Comparison of ENCODE assay signal across 9 cellular contexts in the genomic region with DNA sequence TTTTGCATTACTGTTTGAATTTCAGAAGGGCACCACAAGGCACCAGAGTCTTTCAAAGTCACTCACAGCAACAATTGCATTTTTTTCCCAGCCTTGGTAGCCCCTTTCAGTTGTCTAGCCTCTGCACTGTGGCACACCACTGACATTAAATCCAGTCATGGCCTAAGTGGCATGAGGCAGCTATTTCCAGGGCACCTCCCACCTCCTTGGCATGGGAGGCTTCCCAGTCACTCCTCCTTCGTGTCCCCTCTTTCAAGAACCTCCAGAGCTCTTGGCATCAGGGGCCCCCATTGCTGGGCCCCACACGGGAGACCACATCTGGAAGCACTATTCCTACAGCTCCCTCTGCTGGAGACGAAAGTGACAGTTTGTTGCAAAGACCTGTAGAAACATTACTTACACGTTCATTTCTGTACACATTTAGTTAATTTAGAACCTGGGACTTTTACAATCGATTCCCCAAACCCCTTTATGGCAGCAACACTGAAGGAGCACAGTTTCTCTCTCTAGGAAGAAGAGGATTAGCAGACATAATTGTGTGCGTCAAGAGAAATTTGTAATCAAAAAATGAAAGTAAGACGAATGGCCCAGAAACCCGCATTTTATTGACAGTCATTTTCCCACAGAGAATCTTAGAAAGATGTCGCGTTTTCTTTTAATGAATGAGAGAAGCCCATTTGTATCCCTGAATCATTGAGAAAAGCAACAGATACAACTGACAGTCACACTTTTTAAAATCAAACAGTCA. TPM values are rescaled to one million over a fixed set of nuclear protein-coding genes. Genes with fewer than 3 reads are reported as not detected.
DNase-seq lines count a peak whose midpoint lies in the region; ATAC-seq, FAIRE-seq and TF ChIP-seq lines count a peak whose summit lies in the region.
"Had no signal": no experiment of that assay in that cellular context is flagged by ENCODE, and none has a peak within 500 bp of the region (broad histone marks: within the 10 kb centered on the region; RNA-seq: fewer than 3 reads in every experiment).

No MANE protein-coding gene starts in this region.

- CTCF ChIA-PET in GM12878 (lab: Yijun Ruan, JAX) = interaction anchor here (1.0 to 1.4 kb wide), 6 partner anchors 8 to 232 kb away, joined by 3 to 9 read pairs (median 4); partner anchors contain the start of genes RNF207 and RPL22

- H3K4me1 Mint-ChIP-seq in nephron progenitor cell = peaks cover 15% of the 10 kb centered on the region

- H3K9ac ChIP-seq in GM12878 (ENCODE audit: control insufficient read depth, insufficient read depth, low read length) = no peak overlapping the region

- POLR2A ChIA-PET in GM12878 (lab: Charles Lee) = no interaction called here

- TF ChIP-seq POLR2A in GM12878 (IDR thresholded peaks at IDR 0.05; ENCODE audit: low read depth, low read length) = peak; percentile 44; the same call in 1 of the 2 replicates

- no peak overlapping the region for H3K4me2 ChIP-seq in GM12878 (ENCODE audit: control insufficient read depth, insufficient read depth)

- ATAC-seq in GM12878 (peak; percentile 32; the same call in 1 of the 3 replicates), HG03135 (IDR thresholded peaks at IDR 0.05; ENCODE audit: unreplicated experiment) (no peak), HG03521 (IDR thresholded peaks at IDR 0.05; ENCODE audit: unreplicated experiment) (no peak)

- no peak overlapping the region for H3K27ac Mint-ChIP-seq in nephron progenitor cell
- H3K27ac Mint-ChIP-seq: activated B cell treated with CpG ODN at 0.5 μM for 24 hours had no signal

- TF ChIP-seq CTCF in GM12878 (IDR thresholded peaks at IDR 0.05 in 2 of 3, conservative IDR thresholded peaks at IDR 0.05 in 1 of 3; ENCODE audit: control insufficient read depth in 2 of 3, extremely low read depth in 1 of 3, insufficient read depth in 1 of 3, low read depth in 3 of 3, low read length in 3 of 3) (peak; percentile 37 to 53 (median 45); a peak in 5 of 6 replicates), nephron progenitor cell (IDR thresholded peaks at IDR 0.05) (peak; percentile 49)

- no peaks in the 10 kb centered on the region for H3K9me3 ChIP-seq in GM12878 (replicated peaks; ENCODE audit: control insufficient read depth, insufficient read depth, low read length)

- H3K4me3 ChIP-seq in GM12878 = no peak overlapping the region

- H3K36me3 Mint-ChIP-seq in nephron progenitor cell (ENCODE audit: low read depth) = peaks cover 56% of the 10 kb centered on the region

- FAIRE-seq in GM12878 (lab: Jason Lieb, UNC) (no peak), urothelium cell line (lab: Jason Lieb, UNC) (no peak)

- no peaks in the 10 kb centered on the region; a peak in 1 of 4 replicates for H3K27me3 ChIP-seq in GM12878 (replicated peaks in 1 of 2; ENCODE audit: control insufficient read depth in 2 of 2, insufficient read depth in 2 of 2, low read length in 1 of 2)

- WGBS in GM12878 (ENCODE audit: insufficient coverage, insufficient replicate concordance, low lambda C conversion rate, missing lambda C conversion rate) = 64% methylated on average over 10 of the region's 10 CpGs

- intact Hi-C loops in GM12878 (cut with micrococcal nuclease; ENCODE audit: unreplicated experiment) = no loop called here

- H3K9me3 Mint-ChIP-seq in nephron progenitor cell = peaks cover 3% of the 10 kb centered on the region
- H3K9me3 Mint-ChIP-seq: activated B cell treated with CpG ODN at 0.5 μM for 24 hours had no signal

- H3K36me3 ChIP-seq in GM12878 (ENCODE audit: control insufficient read depth in 2 of 2, insufficient read depth in 2 of 2, low read length in 1 of 2) = peaks cover 11 to 32% of the 10 kb centered on the region in 2 experiments

- SMC1A ChIA-PET in GM12878 (lab: Charles Lee; ENCODE audit: uncharacterized antibody, unreplicated experiment) = interaction anchor here (1.0 kb wide), 1 partner anchor 75 kb away, joined by 3 read pairs; no protein-coding TSS in a partner anchor

- peak; percentile 76 for DNase-seq in NCI-H510A treated with DMSO at 0.1 percent for 48 hours (lab: John Stamatoyannopoulos, UW)
- no peak for DNase-seq in NCI-H510A (lab: John Stamatoyannopoulos, UW)
- peak; percentile 45 for DNase-seq in M059J (ENCODE audit: low read depth)
- DNase-seq in GM12878 (ENCODE audit: low read depth, low spot score) = no peak
- no peak for DNase-seq in nephron progenitor cell
- DNase-seq in urothelium cell line (ENCODE audit: low spot score) = no peak
- DNase-seq: activated B cell treated with CpG ODN at 0.5 μM for 24 hours had no signal

- TF ChIP-seq EP300 in GM12878 (IDR thresholded peaks at IDR 0.05; ENCODE audit: borderline replicate concordance in 1 of 2, control insufficient read depth in 1 of 2, low read depth in 2 of 2, low read length in 2 of 2) = no peak

- H2AFZ ChIP-seq in GM12878 (ENCODE audit: control insufficient read depth, low read depth, low read length) = no peak overlapping the region

- TF ChIP-seq RAD21 in GM12878 (IDR thresholded peaks at IDR 0.05; ENCODE audit: insufficient read depth, low read depth, low read length) = peak; percentile 34; the same call in 1 of the 2 replicates

- RAD21 ChIA-PET in GM12878 (lab: Charles Lee; ENCODE audit: unreplicated experiment) = interaction anchor here (1.0 kb wide), 1 partner anchor 19 kb away, joined by 4 read pairs; no protein-coding TSS in a partner anchor

- H3K27ac ChIP-seq in GM12878 (ENCODE audit: control insufficient read depth, insufficient read depth) = no peak overlapping the region

- peaks cover 40% of the 10 kb centered on the region for H3K27me3 Mint-ChIP-seq in nephron progenitor cell (ENCODE audit: low read depth, poor library complexity)

- peaks cover 5% of the 10 kb centered on the region for H3K79me2 ChIP-seq in GM12878 (ENCODE audit: control insufficient read depth, insufficient read depth, low read length)

- no peaks in the 10 kb centered on the region for H3K4me1 ChIP-seq in GM12878 (ENCODE audit: control insufficient read depth, insufficient read depth, low read length)

- in situ Hi-C loops in GM12878 (cut with MboI) = no loop called here

- peaks cover 22% of the 10 kb centered on the region for H4K20me1 ChIP-seq in GM12878 (ENCODE audit: control insufficient read depth, insufficient read depth)

- no TSS peak for BruUV-seq in GM12878 (replicated peaks; lab: Mats Ljungman, UMichigan)

- no peak overlapping the region for H3K4me3 Mint-ChIP-seq in nephron progenitor cell
- H3K4me3 Mint-ChIP-seq: activated B cell treated with CpG ODN at 0.5 μM for 24 hours had no signal

RNA-seq across cellular contexts. Expression of gene CHD5, which starts 5.7 kb away (rescaled TPM):
- total RNA-seq in M059J (2014; rRNA removed; shearing (Covaris generic)) = 0.07 TPM in 1 of 2 replicates, not detected in the other
- total RNA-seq in GM12878 (2013; cell fraction: nucleolus; rRNA removed) = 1.2 and 2.4 TPM in 2 replicates
- total RNA-seq in GM12878 (2014; rRNA removed) = 0.05 and 0.06 TPM in 2 replicates
- total RNA-seq in GM12878 (2014; rRNA removed; fragmentation: Illumina TruSeq; extraction: Trizol) = 0.13 and 0.14 TPM in 2 replicates
- total RNA-seq in GM12878 (2021) = 0.19 and 0.49 TPM in 2 replicates
- polyA plus RNA-seq in GM12878 (2011; ENCODE audit: low read depth) = 0.05 TPM
- polyA plus RNA-seq in GM12878 (2011; rRNA removed) = 0.07 and 0.23 TPM in 2 replicates
- polyA plus RNA-seq in GM12878 (2011; cell fraction: cytosol; rRNA removed) = 0.12 and 0.17 TPM in 2 replicates
- 1.0 and 1.3 TPM in 2 replicates for polyA plus RNA-seq in GM12878 (2011; cell fraction: nucleus; rRNA removed)
- polyA plus RNA-seq in GM12878 (2012) = 0.15 and 0.34 TPM in 2 replicates
- polyA plus RNA-seq in GM12878 (2014; fragmentation: Illumina TruSeq; extraction: Trizol) = 0.05 and 0.09 TPM in 2 replicates
- polyA plus RNA-seq in GM12878 (2014; fragmentation: Nextera tagmentation; extraction: Ambion mirVana) = not detected
- 0.22 and 0.49 TPM in 2 replicates for polyA plus RNA-seq in GM12878 (2014; rRNA removed)
- under 1 TPM in 1 of 2 experiments, not detected in 1; 0.03 TPM for polyA plus RNA-seq in GM12878 (2016; fragmentation: Nextera tagmentation; extraction: Ambion mirVana)
- 0.22 and 0.26 TPM in 2 replicates for polyA minus RNA-seq in GM12878 (2011; rRNA and poly(A)+ RNA removed)
- not detected in 2 replicates for polyA minus RNA-seq in GM12878 (2011; cell fraction: cytosol; rRNA and poly(A)+ RNA removed)
- polyA minus RNA-seq in GM12878 (2011; cell fraction: nucleus; rRNA and poly(A)+ RNA removed) = 0.24 and 0.48 TPM in 2 replicates

RNA-seq across cellular contexts. Expression of gene RPL22, which starts 13.6 kb away (rescaled TPM):
- 135 and 162 TPM in 2 replicates for total RNA-seq in M059J (2014; rRNA removed; shearing (Covaris generic))
- total RNA-seq in GM12878 (2013; cell fraction: nucleolus; rRNA removed) = 78.4 and 86.2 TPM in 2 replicates
- total RNA-seq in GM12878 (2014; rRNA removed) (191 and 240 TPM in 2 replicates), GM12878 (2014; rRNA removed; fragmentation: Illumina TruSeq; extraction: Trizol) (435 and 466 TPM in 2 replicates), GM12878 (2021) (437 and 439 TPM in 2 replicates)
- 586 TPM for polyA plus RNA-seq in GM12878 (2011; ENCODE audit: low read depth)
- polyA plus RNA-seq in GM12878 (2011; rRNA removed) (424 and 754 TPM in 2 replicates), GM12878 (2014; fragmentation: Illumina TruSeq; extraction: Trizol) (479 and 560 TPM in 2 replicates), GM12878 (2014; fragmentation: Nextera tagmentation; extraction: Ambion mirVana) (100 to 1,000 TPM; 437 to 560 TPM), GM12878 (2014; rRNA removed) (295 and 340 TPM in 2 replicates), GM12878 (2016; fragmentation: Nextera tagmentation; extraction: Ambion mirVana) (100 to 1,000 TPM; 302 to 303 TPM)
- 89.5 and 93.5 TPM in 2 replicates for polyA plus RNA-seq in GM12878 (2011; cell fraction: cytosol; rRNA removed)
- 64.1 and 66.3 TPM in 2 replicates for polyA plus RNA-seq in GM12878 (2011; cell fraction: nucleus; rRNA removed)
- polyA plus RNA-seq in GM12878 (2012) = 1,465 and 2,074 TPM in 2 replicates
- polyA minus RNA-seq in GM12878 (2011; rRNA and poly(A)+ RNA removed) = 51.5 and 55.5 TPM in 2 replicates
- polyA minus RNA-seq in GM12878 (2011; cell fraction: cytosol; rRNA and poly(A)+ RNA removed) = 40.6 and 55.2 TPM in 2 replicates
- polyA minus RNA-seq in GM12878 (2011; cell fraction: nucleus; rRNA and poly(A)+ RNA removed) = 19.2 and 29.6 TPM in 2 replicates

RNA-seq across cellular contexts. Expression of gene RNF207, which starts 20.1 kb away (rescaled TPM):
- total RNA-seq in M059J (2014; rRNA removed; shearing (Covaris generic)) = 0.91 and 3.9 TPM in 2 replicates
- 499 and 514 TPM in 2 replicates for total RNA-seq in GM12878 (2013; cell fraction: nucleolus; rRNA removed)
- total RNA-seq in GM12878 (2014; rRNA removed) = 15.2 and 18.0 TPM in 2 replicates
- 7.8 and 8.9 TPM in 2 replicates for total RNA-seq in GM12878 (2014; rRNA removed; fragmentation: Illumina TruSeq; extraction: Trizol)
- total RNA-seq in GM12878 (2021) = 23.2 and 27.0 TPM in 2 replicates
- polyA plus RNA-seq in GM12878 (2011; ENCODE audit: low read depth) = 5.4 TPM
- polyA plus RNA-seq in GM12878 (2011; rRNA removed) = 17.2 and 36.4 TPM in 2 replicates
- 30.4 and 130 TPM in 2 replicates for polyA plus RNA-seq in GM12878 (2011; cell fraction: cytosol; rRNA removed)
- polyA plus RNA-seq in GM12878 (2011; cell fraction: nucleus; rRNA removed) = 329 and 490 TPM in 2 replicates
- 11.5 and 15.2 TPM in 2 replicates for polyA plus RNA-seq in GM12878 (2012)
- polyA plus RNA-seq in GM12878 (2014; fragmentation: Illumina TruSeq; extraction: Trizol) = 9.4 and 13.3 TPM in 2 replicates
- 1 to 10 TPM; 1.7 to 3.6 TPM for polyA plus RNA-seq in GM12878 (2014; fragmentation: Nextera tagmentation; extraction: Ambion mirVana)
- polyA plus RNA-seq in GM12878 (2014; rRNA removed) = 33.4 and 43.5 TPM in 2 replicates
- 10 to 100 TPM in 1 of 2 experiments, 1 to 10 TPM in 1; 8.6 to 12.8 TPM for polyA plus RNA-seq in GM12878 (2016; fragmentation: Nextera tagmentation; extraction: Ambion mirVana)
- polyA minus RNA-seq in GM12878 (2011; rRNA and poly(A)+ RNA removed) = 28.8 and 34.0 TPM in 2 replicates
- 8.2 and 12.4 TPM in 2 replicates for polyA minus RNA-seq in GM12878 (2011; cell fraction: cytosol; rRNA and poly(A)+ RNA removed)
- 78.3 and 123 TPM in 2 replicates for polyA minus RNA-seq in GM12878 (2011; cell fraction: nucleus; rRNA and poly(A)+ RNA removed)

RNA-seq across cellular contexts. Expression of gene ICMT, which starts 50.0 kb away (rescaled TPM):
- total RNA-seq in M059J (2014; rRNA removed; shearing (Covaris generic)) = 99.6 and 153 TPM in 2 replicates
- total RNA-seq in GM12878 (2013; cell fraction: nucleolus; rRNA removed) = 11.9 and 13.4 TPM in 2 replicates
- 50.8 and 52.2 TPM in 2 replicates for total RNA-seq in GM12878 (2014; rRNA removed)
- total RNA-seq in GM12878 (2014; rRNA removed; fragmentation: Illumina TruSeq; extraction: Trizol) = 33.9 and 37.4 TPM in 2 replicates
- total RNA-seq in GM12878 (2021) = 48.3 and 50.4 TPM in 2 replicates
- 23.4 TPM for polyA plus RNA-seq in GM12878 (2011; ENCODE audit: low read depth)
- 31.1 and 31.7 TPM in 2 replicates for polyA plus RNA-seq in GM12878 (2011; rRNA removed)
- polyA plus RNA-seq in GM12878 (2011; cell fraction: cytosol; rRNA removed) = 28.3 and 31.8 TPM in 2 replicates
- polyA plus RNA-seq in GM12878 (2011; cell fraction: nucleus; rRNA removed) = 12.1 and 15.0 TPM in 2 replicates
- polyA plus RNA-seq in GM12878 (2012) = 16.8 and 18.8 TPM in 2 replicates
- polyA plus RNA-seq in GM12878 (2014; fragmentation: Illumina TruSeq; extraction: Trizol) = 31.2 and 39.4 TPM in 2 replicates
- polyA plus RNA-seq in GM12878 (2014; fragmentation: Nextera tagmentation; extraction: Ambion mirVana) = 1 to 10 TPM; 3.8 to 5.5 TPM
- polyA plus RNA-seq in GM12878 (2014; rRNA removed) = 43.2 and 45.4 TPM in 2 replicates
- 10 to 100 TPM; 50.3 to 55.7 TPM for polyA plus RNA-seq in GM12878 (2016; fragmentation: Nextera tagmentation; extraction: Ambion mirVana)
- 30.7 and 36.5 TPM in 2 replicates for polyA minus RNA-seq in GM12878 (2011; rRNA and poly(A)+ RNA removed)
- polyA minus RNA-seq in GM12878 (2011; cell fraction: cytosol; rRNA and poly(A)+ RNA removed) = 13.4 and 17.8 TPM in 2 replicates
- polyA minus RNA-seq in GM12878 (2011; cell fraction: nucleus; rRNA and poly(A)+ RNA removed) = 5.3 and 12.0 TPM in 2 replicates

RNA-seq across cellular contexts. Expression of gene HES3, which starts 58.2 kb away (rescaled TPM):
- not detected in 2 replicates for total RNA-seq in M059J (2014; rRNA removed; shearing (Covaris generic))
- total RNA-seq in GM12878 (2013; cell fraction: nucleolus; rRNA removed) = not detected in 2 replicates
- total RNA-seq in GM12878 (2014; rRNA removed) (not detected in 2 replicates), GM12878 (2014; rRNA removed; fragmentation: Illumina TruSeq; extraction: Trizol) (not detected in 2 replicates), GM12878 (2021) (not detected in 2 replicates)
- not detected for polyA plus RNA-seq in GM12878 (2011; ENCODE audit: low read depth)
- polyA plus RNA-seq in GM12878 (2011; rRNA removed) (not detected in 2 replicates), GM12878 (2014; fragmentation: Illumina TruSeq; extraction: Trizol) (not detected in 2 replicates), GM12878 (2014; fragmentation: Nextera tagmentation; extraction: Ambion mirVana) (not detected), GM12878 (2014; rRNA removed) (not detected in 2 replicates), GM12878 (2016; fragmentation: Nextera tagmentation; extraction: Ambion mirVana) (not detected)
- not detected in 2 replicates for polyA plus RNA-seq in GM12878 (2011; cell fraction: cytosol; rRNA removed)
- polyA plus RNA-seq in GM12878 (2011; cell fraction: nucleus; rRNA removed) = not detected in 2 replicates
- not detected in 2 replicates for polyA plus RNA-seq in GM12878 (2012)
- polyA minus RNA-seq in GM12878 (2011; rRNA and poly(A)+ RNA removed) = not detected in 2 replicates
- not detected in 2 replicates for polyA minus RNA-seq in GM12878 (2011; cell fraction: cytosol; rRNA and poly(A)+ RNA removed)
- not detected in 2 replicates for polyA minus RNA-seq in GM12878 (2011; cell fraction: nucleus; rRNA and poly(A)+ RNA removed)
- total RNA-seq: activated B cell treated with CpG ODN at 0.5 μM for 24 hours had no signal

Comparison
In these comparisons a context has a peak if more than half of its experiments do, and no peak if none do; other contexts are left out.
1. DNase-seq: peak in NCI-H510A treated with DMSO at 0.1 percent for 48 hours (single experiment) and M059J (single experiment); none in NCI-H510A (single experiment), GM12878 (single experiment), nephron progenitor cell (single experiment) and urothelium cell line (single experiment).